22 cellular contexts compared by ENCODE assay signal in the genomic region with DNA sequence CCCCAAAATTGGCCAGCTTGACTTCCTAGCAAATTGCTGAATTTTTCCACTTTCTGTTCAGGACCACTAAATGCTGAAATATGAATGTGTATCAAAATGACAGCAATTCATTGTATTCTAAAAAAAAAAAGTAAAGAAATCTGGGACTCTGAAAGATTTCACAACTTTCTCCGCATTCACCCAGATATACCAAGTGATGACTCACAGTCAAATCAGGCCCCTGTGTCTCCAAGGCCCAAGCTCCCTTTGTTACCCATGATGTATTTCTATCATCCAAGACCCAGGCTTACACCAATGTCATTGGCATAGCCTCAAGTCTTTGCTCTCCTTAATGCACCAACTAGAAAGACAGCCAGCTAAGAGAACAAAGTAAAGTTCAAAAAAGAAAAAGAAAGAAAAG.
A peak's percentile ranks its signal among the peaks of the same experiment; 100 is the strongest.
DNase-seq lines count a peak whose midpoint lies in the region; ATAC-seq and TF ChIP-seq lines count a peak whose summit lies in the region.
"Had no signal": no experiment of that assay in that cellular context is flagged by ENCODE, and none has a peak within 500 bp of the region (broad histone marks: within the 10 kb centered on the region; RNA-seq: fewer than 3 reads in every experiment).

No MANE protein-coding gene starts in this region.

- no peak overlapping the region for H3K27ac Mint-ChIP-seq in stimulated activated naive CD8-positive, alpha-beta T cell treated with anti-CD3 and anti-CD28 coated beads, Interleukin-15, amount 100 ng/mL, for 72 hours

- DNase-seq in M059J (ENCODE audit: low read depth) (peak; percentile 10), cardiac fibroblast (ENCODE audit: low read depth in 2 of 2) (peak; percentile 1 to 76), fibroblast of the conjunctiva (ENCODE audit: low read depth) (peak; percentile 56), sciatic nerve (ENCODE audit: low spot score) (no peak), DMS53 treated with DMSO at 0.1 percent for 48 hours (lab: John Stamatoyannopoulos, UW; ENCODE audit: unreplicated experiment) (no peak), T-helper 2 cell (no peak)
- no peak for DNase-seq in stimulated activated naive CD8-positive, alpha-beta T cell treated with anti-CD3 and anti-CD28 coated beads, Interleukin-15, amount 100 ng/mL, for 72 hours
- DNase-seq: CD4-positive, CD25-positive, alpha-beta regulatory T cell; COR-L47; DND-41; Karpas-422; MG63; NCI-H1417; NCI-H1694 treated with DMSO at 0.1 percent for 48 hours; NCI-H446; NCI-H526; PC-3; RPMI8226; SHP77 treated with DMSO at 0.1 percent for 48 hours had no signal

- H3K4me3 ChIP-seq in cardiac fibroblast (replicated peaks in 1 of 2; ENCODE audit: low read depth in 2 of 2, low read length in 2 of 2): no peak overlapping the region
- H3K4me3 ChIP-seq: A549, MG63, SK-N-MC had no signal

- no peaks in the 10 kb centered on the region for H3K4me1 Mint-ChIP-seq in stimulated activated naive CD8-positive, alpha-beta T cell treated with anti-CD3 and anti-CD28 coated beads, Interleukin-15, amount 100 ng/mL, for 72 hours
- H3K4me1 Mint-ChIP-seq: CD4-positive, CD25-positive, alpha-beta regulatory T cell had no signal

- no peaks in the 10 kb centered on the region for H3K27me3 Mint-ChIP-seq in stimulated activated naive CD8-positive, alpha-beta T cell treated with anti-CD3 and anti-CD28 coated beads, Interleukin-15, amount 100 ng/mL, for 72 hours
- H3K27me3 Mint-ChIP-seq: CD4-positive, CD25-positive, alpha-beta regulatory T cell had no signal

- H3K4me3 Mint-ChIP-seq in stimulated activated naive CD8-positive, alpha-beta T cell treated with anti-CD3 and anti-CD28 coated beads, Interleukin-15, amount 100 ng/mL, for 72 hours: no peak overlapping the region
- H3K4me3 Mint-ChIP-seq: CD4-positive, CD25-positive, alpha-beta regulatory T cell had no signal

- H3K9me3 Mint-ChIP-seq in stimulated activated naive CD8-positive, alpha-beta T cell treated with anti-CD3 and anti-CD28 coated beads, Interleukin-15, amount 100 ng/mL, for 72 hours: peaks cover 6 to 8% of the 10 kb centered on the region in 2 donors

- ATAC-seq in sciatic nerve (peak; percentile 71), GM18858 (IDR thresholded peaks at IDR 0.05; ENCODE audit: unreplicated experiment) (no peak)
- no peak for ATAC-seq in stimulated activated naive CD8-positive, alpha-beta T cell treated with anti-CD3 and anti-CD28 coated beads, Interleukin-15, amount 100 ng/mL, for 72 hours
- ATAC-seq: A549, PC-3 had no signal

- intact Hi-C loops in sciatic nerve (cut with DNase I): no loop called here

- no peak for TF ChIP-seq CTCF in cardiac fibroblast (IDR thresholded peaks at IDR 0.05; ENCODE audit: low read depth, low read length)

Comparison
In these comparisons a context has a peak if more than half of its experiments do, and no peak if none do; other contexts are left out.
1. DNase-seq: peak in M059J (single experiment), cardiac fibroblast (2 of 2) and fibroblast of the conjunctiva (single experiment); none in sciatic nerve (single experiment), stimulated activated naive CD8-positive, alpha-beta T cell treated with anti-CD3 and anti-CD28 coated beads, Interleukin-15, amount 100 ng/mL, for 72 hours (0 of 2), DMS53 treated with DMSO at 0.1 percent for 48 hours (single experiment) and T-helper 2 cell (0 of 5).